Comparison of ENCODE assay signal across 20 cellular contexts in genomic region chr2:177585234-177585863, GRCh38.
DNase-seq lines count a peak whose midpoint lies in the region; ATAC-seq and TF ChIP-seq lines count a peak whose summit lies in the region.
"Had no signal": no experiment of that assay in that cellular context is flagged by ENCODE, and none has a peak within 500 bp of the region (broad histone marks: within the 10 kb centered on the region; RNA-seq: fewer than 3 reads in every experiment).

No MANE protein-coding gene starts in this region.

- peaks cover 13% of the 10 kb centered on the region for H3K4me1 ChIP-seq in body of pancreas
- peaks cover 0 to 11% (median 4%) of the 10 kb centered on the region in 4 donors for H3K4me1 ChIP-seq in liver (ENCODE audit: control insufficient read depth in 4 of 4, insufficient read depth in 4 of 4, low read length in 3 of 4)
- peaks cover 0 to 6% (median 2%) of the 10 kb centered on the region in 4 donors for H3K4me1 ChIP-seq in stomach
- H3K4me1 ChIP-seq in OCI-LY7 (ENCODE audit: insufficient read depth, low read length, poor library complexity, severe bottlenecking): no peaks in the 10 kb centered on the region
- H3K4me1 ChIP-seq: BE2C, spleen, tibial nerve had no signal

- DNase-seq in NCI-H2171 (lab: John Stamatoyannopoulos, UW) (peak; percentile 83), body of pancreas (peak; percentile 64 to 85 (median 78)), stomach (peak; percentile 77), SHP77 (lab: John Stamatoyannopoulos, UW) (no peak), OCI-LY7 (ENCODE audit: low spot score) (no peak), epidermal melanocyte (ENCODE audit: insufficient read length, low spot score) (no peak)
- DNase-seq: activated CD4-positive, CD25-positive, alpha-beta regulatory T cell treated with anti-CD3 and anti-CD28 coated beads, Interleukin-2, amount 50 U/mL, for 72 hours; activated CD8-positive, alpha-beta memory T cell treated with anti-CD3 and anti-CD28 coated beads, Interleukin-2, amount 10 ng/mL, durations not matched to agents 7 days and 5 days; BE2C; Calu3; KBM-7; NCI-H1092 treated with DMSO at 0.1 percent for 48 hours; NCI-H2227 treated with DMSO at 0.1 percent for 48 hours; SIG-M5; spleen; T-helper 2 cell had no signal

- no peaks in the 10 kb centered on the region for H3K79me2 ChIP-seq in OCI-LY7 (ENCODE audit: insufficient read depth, low read depth, low read length)

- no peaks in the 10 kb centered on the region for H4K20me1 ChIP-seq in OCI-LY7 (ENCODE audit: insufficient read depth, low read length)

- POLR2A ChIA-PET in OCI-LY7 (lab: Charles Lee): no interaction called here

- H3K9me3 ChIP-seq in body of pancreas: no peaks in the 10 kb centered on the region
- H3K9me3 ChIP-seq in liver (ENCODE audit: control insufficient read depth in 4 of 4, low read length in 3 of 4): no peaks in the 10 kb centered on the region
- H3K9me3 ChIP-seq in stomach: no peaks in the 10 kb centered on the region
- no peaks in the 10 kb centered on the region for H3K9me3 ChIP-seq in OCI-LY7 (ENCODE audit: low read length)
- H3K9me3 ChIP-seq: BE2C, spleen, tibial nerve had no signal

- H3K27me3 ChIP-seq in body of pancreas: no peaks in the 10 kb centered on the region
- H3K27me3 ChIP-seq in liver (ENCODE audit: control insufficient read depth in 4 of 4, insufficient read depth in 4 of 4, low read length in 3 of 4): no peaks in the 10 kb centered on the region
- no peaks in the 10 kb centered on the region for H3K27me3 ChIP-seq in stomach
- H3K27me3 ChIP-seq: BE2C, spleen, tibial nerve had no signal

- 35 to 50% methylated on average over 5 of the region's 5 CpGs for WGBS in body of pancreas, 2 donors
- WGBS in liver: 55% methylated on average over 5 of the region's 5 CpGs
- WGBS in stomach, 5 donors: 53 to 71% (median 65%) methylated on average over 5 of the region's 5 CpGs

- H2AFZ ChIP-seq in OCI-LY7 (ENCODE audit: low read length): no peak overlapping the region

- TF ChIP-seq RAD21 in liver (IDR thresholded peaks at IDR 0.05): no peak

- CTCF ChIA-PET in OCI-LY7 (lab: Charles Lee; ENCODE audit: unreplicated experiment): no interaction called here

- TF ChIP-seq CTCF in body of pancreas (IDR thresholded peaks at IDR 0.05): no peak
- no peak for TF ChIP-seq CTCF in liver (IDR thresholded peaks at IDR 0.05; ENCODE audit: low read depth, low read length, missing input control)
- TF ChIP-seq CTCF in stomach (IDR thresholded peaks at IDR 0.05): no peak
- no peak for TF ChIP-seq CTCF in OCI-LY7 (conservative IDR thresholded peaks at IDR 0.05; ENCODE audit: low read length)

- no peak overlapping the region for H3K4me2 ChIP-seq in OCI-LY7 (ENCODE audit: low read length)

- H3K4me3 ChIP-seq in body of pancreas: no peak overlapping the region
- no peak overlapping the region for H3K4me3 ChIP-seq in liver (ENCODE audit: low read depth in 1 of 3, low read length in 3 of 3)
- H3K4me3 ChIP-seq in stomach: peak overlapping the region in 1 of 4 donors; percentile 10
- H3K4me3 ChIP-seq in OCI-LY7 (ENCODE audit: low read depth, low read length, poor library complexity, severe bottlenecking): no peak overlapping the region
- H3K4me3 ChIP-seq: spleen, tibial nerve had no signal

- BruUV-seq in OCI-LY7 (replicated peaks; lab: Mats Ljungman, UMichigan): no TSS peak

- H3K9me2 ChIP-seq in OCI-LY7 (ENCODE audit: insufficient read depth, low read length): no peaks in the 10 kb centered on the region

- no peak for TF ChIP-seq EP300 in stomach (IDR thresholded peaks at IDR 0.05)

- H3K27ac ChIP-seq in body of pancreas (peak overlapping the region in 3 of 4 donors; percentile 35 to 56 (median 45)), liver (ENCODE audit: low read depth in 1 of 2, low read length in 2 of 2) (peak overlapping the region in 1 of 2 donors; percentile 16), stomach (peak overlapping the region in 3 of 5 donors; percentile 7 to 56 (median 40)), OCI-LY7 (ENCODE audit: low read depth, low read length, poor library complexity, severe bottlenecking) (no peak overlapping the region)
- H3K27ac ChIP-seq: spleen, tibial nerve had no signal

- no peak for TF ChIP-seq POLR2A in body of pancreas (IDR thresholded peaks at IDR 0.05)
- no peak for TF ChIP-seq POLR2A in stomach (IDR thresholded peaks at IDR 0.05)

- peak; percentile 94 for ATAC-seq in body of pancreas
- no peak for ATAC-seq in GM18907 (IDR thresholded peaks at IDR 0.05; ENCODE audit: unreplicated experiment)
- ATAC-seq: activated CD8-positive, alpha-beta memory T cell treated with anti-CD3 and anti-CD28 coated beads, Interleukin-2, amount 10 ng/mL, durations not matched to agents 7 days and 5 days; stimulated activated effector memory CD8-positive, alpha-beta T cell treated with anti-CD3 and anti-CD28 coated beads, Interleukin-12 subunit alpha, Interleukin-12 subunit beta, amount 100 ng/mL, for 72 hours had no signal

- intact Hi-C loops in body of pancreas (cut with DNase I) (no loop called here), stomach (cut with DNase I; ENCODE audit: low total_unique reads) (no loop called here), OCI-LY7 (cut with micrococcal nuclease; ENCODE audit: unreplicated experiment) (no loop called here)

- H3K9ac ChIP-seq in liver (ENCODE audit: low read depth in 1 of 2, low read length in 2 of 2): no peak overlapping the region

- H3K36me3 ChIP-seq in body of pancreas (replicated peaks in 1 of 2; ENCODE audit: insufficient read depth in 1 of 2, low read depth in 2 of 2) (no peaks in the 10 kb centered on the region), liver (ENCODE audit: control insufficient read depth in 4 of 4, insufficient read depth in 3 of 4, low read depth in 1 of 4, low read length in 3 of 4) (no peaks in the 10 kb centered on the region), stomach (no peaks in the 10 kb centered on the region), OCI-LY7 (ENCODE audit: insufficient read depth, low read length) (no peaks in the 10 kb centered on the region)
- H3K36me3 ChIP-seq: BE2C, spleen, tibial nerve had no signal

TF ChIP-seq in liver, 16 proteins besides CTCF, POLR2A, EP300 and RAD21:
- TF ChIP-seq ZBTB33 (IDR thresholded peaks at IDR 0.05) (no peak), SP1 (IDR thresholded peaks at IDR 0.05) (peak; percentile 32), RXRA (IDR thresholded peaks at IDR 0.05) (peak; percentile 36 to 69), JUND (IDR thresholded peaks at IDR 0.05) (no peak), HNF4A (conservative IDR thresholded peaks at IDR 0.05) (peak in 1 of 2 donors; percentile 5), YY1 (IDR thresholded peaks at IDR 0.05) (no peak), FOXA1 (IDR thresholded peaks at IDR 0.05) (no peak), REST (IDR thresholded peaks at IDR 0.05) (no peak)

Comparison
In these comparisons a context has a peak if more than half of its experiments do, and no peak if none do; other contexts are left out.
1. DNase-seq: peak in NCI-H2171 (single experiment), body of pancreas (4 of 4) and stomach (single experiment); none in SHP77 (0 of 2), OCI-LY7 (single experiment) and epidermal melanocyte (single experiment).